Comparison of ENCODE assay signal across 1 cellular context in the genomic region with DNA sequence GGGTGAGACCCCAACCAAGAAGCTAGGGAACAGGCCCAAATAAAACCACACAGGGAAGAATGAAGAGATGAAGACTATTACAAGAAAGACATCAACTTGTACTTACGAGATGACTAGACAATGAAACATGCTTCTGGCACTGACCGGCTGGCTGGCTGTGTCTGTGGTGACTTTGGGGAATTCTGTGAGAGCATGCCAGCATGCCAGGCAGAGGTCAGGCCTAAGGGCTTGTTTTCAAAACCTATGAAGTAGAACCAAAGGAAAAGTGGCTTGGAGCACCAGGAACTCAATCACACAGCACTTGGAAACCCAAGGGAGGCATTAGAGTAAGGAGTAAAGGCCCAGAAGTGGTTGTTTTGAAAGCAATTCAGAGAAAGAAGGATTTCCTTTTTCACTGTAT.
TF ChIP-seq lines count a peak whose summit lies in the region.

No MANE protein-coding gene starts in this region.

TF ChIP-seq in GM12878, 131 proteins besides CTCF, POLR2A, EP300 and RAD21:
- no peak for TF ChIP-seq HDAC2 (IDR thresholded peaks at IDR 0.05)
